In genomic region chr7:1054438-1055083, GRCh38 we compare ENCODE assay signal across 1 cellular context.
TF ChIP-seq lines count a peak whose summit lies in the region.

No MANE protein-coding gene starts in this region.

TF ChIP-seq in HepG2, 621 proteins besides CTCF, POLR2A, EP300 and RAD21 (continued from another document):
- TF ChIP-seq ZBTB33 (CRISPR knock-in tag; IDR thresholded peaks at IDR 0.05) (0 out of 2 replicates have a peak, but pooled peaks have one; percentile 23), ZNF383 (CRISPR knock-in tag; IDR thresholded peaks at IDR 0.05; ENCODE audit: borderline replicate concordance) (no peak)
TF ChIP-seq in HepG2: peak in this region for 2.
